ENCODE assay signal across 1 cellular context in genomic region chr12:123271182-123271491, GRCh38.
TF ChIP-seq lines count a peak whose summit lies in the region.

No MANE protein-coding gene starts in this region.

TF ChIP-seq in WTC11, 78 proteins besides CTCF, POLR2A, EP300 and RAD21 (continued from another document):
- TF ChIP-seq ATF6 (CRISPR knock-in tag; IDR thresholded peaks at IDR 0.05) = no peak
- no peak for TF ChIP-seq ZNF121 (CRISPR knock-in tag; IDR thresholded peaks at IDR 0.05)
- no peak for TF ChIP-seq JUN (CRISPR knock-in tag; IDR thresholded peaks at IDR 0.05)
TF ChIP-seq in WTC11: peak in this region for 0.
